In the genomic region with DNA sequence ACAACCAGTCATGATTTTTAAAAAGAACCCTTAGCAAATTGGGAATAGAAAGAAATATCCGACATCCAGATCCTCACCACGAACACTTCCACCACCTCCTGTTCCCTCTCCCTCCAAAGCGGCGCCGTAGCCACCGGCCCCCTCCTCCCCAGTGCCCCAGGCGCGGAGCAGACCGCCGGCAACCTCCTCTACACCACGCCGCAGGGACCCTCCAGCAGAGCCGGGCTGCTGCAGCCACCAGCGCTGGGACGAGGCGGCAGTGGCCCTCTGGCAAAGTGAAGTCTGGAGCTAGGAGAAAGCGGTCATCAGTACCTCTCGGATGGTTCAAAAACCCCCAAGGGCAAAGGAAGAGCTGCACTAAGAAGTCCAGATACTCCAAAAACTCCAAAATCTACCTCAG, we compare ENCODE assay signal across 20 cellular contexts. TPM values are rescaled to one million over a fixed set of nuclear protein-coding genes. Genes with fewer than 3 reads are reported as not detected.
"Had no signal": no experiment of that assay in that cellular context is flagged by ENCODE, and none has a peak within 500 bp of the region (broad histone marks: within the 10 kb centered on the region; RNA-seq: fewer than 3 reads in every experiment).

No MANE protein-coding gene starts in this region.

- DNase-seq: activated CD4-positive, alpha-beta T cell treated with anti-CD3 and anti-CD28 coated beads for 36 hours; activated CD8-positive, alpha-beta memory T cell treated with anti-CD3 and anti-CD28 coated beads, Interleukin-2, amount 50 U/mL, for 4 hours; activated CD8-positive, alpha-beta T cell treated with anti-CD3 and anti-CD28 coated beads for 36 hours; activated gamma-delta T cell treated with Interleukin-2 at 50 U/mL for 16 hours; activated T-cell treated with anti-CD3 and anti-CD28 coated beads, Interleukin-2, amount 50 U/mL, for 72 hours; aorta; dorsolateral prefrontal cortex; glutamatergic neuron; kidney; left ventricle myocardium inferior; midbrain; occipital lobe; spleen; stimulated activated CD4-positive, alpha-beta T cell treated with anti-CD3 and anti-CD28 coated beads, Interleukin-1b, Interleukin-23, amount 100 ng/mL, for 48 hours; stimulated activated naive CD4-positive, alpha-beta T cell; trophoblast cell had no signal

- H3K27me3 Mint-ChIP-seq: activated CD8-positive, alpha-beta T cell treated with anti-CD3 and anti-CD28 coated beads for 36 hours had no signal

- ATAC-seq: activated CD4-positive, alpha-beta T cell treated with anti-CD3 and anti-CD28 coated beads for 36 hours; activated CD8-positive, alpha-beta T cell treated with anti-CD3 and anti-CD28 coated beads for 36 hours; activated T-cell treated with anti-CD3 and anti-CD28 coated beads, Interleukin-2, amount 50 U/mL, for 72 hours; sciatic nerve had no signal

- H3K27ac ChIP-seq: dorsolateral prefrontal cortex, esophagus muscularis mucosa, left ventricle myocardium inferior, prostate gland, spleen had no signal

- H3K36me3 ChIP-seq: esophagus muscularis mucosa, left ventricle myocardium inferior, prostate gland had no signal

- H3K4me3 ChIP-seq: dorsolateral prefrontal cortex, esophagus muscularis mucosa, left ventricle myocardium inferior, prostate gland, spleen had no signal

- H3K4me3 Mint-ChIP-seq: activated CD4-positive, alpha-beta T cell treated with anti-CD3 and anti-CD28 coated beads for 36 hours; activated CD8-positive, alpha-beta T cell treated with anti-CD3 and anti-CD28 coated beads for 36 hours had no signal

- H3K27ac Mint-ChIP-seq: activated CD4-positive, alpha-beta T cell treated with anti-CD3 and anti-CD28 coated beads for 36 hours; activated CD8-positive, alpha-beta T cell treated with anti-CD3 and anti-CD28 coated beads for 36 hours; activated T-cell treated with anti-CD3 and anti-CD28 coated beads, Interleukin-2, amount 50 U/mL, for 72 hours had no signal

- H3K4me1 ChIP-seq: prostate gland had no signal

- H3K9me3 ChIP-seq: esophagus muscularis mucosa, left ventricle myocardium inferior, prostate gland, spleen had no signal

- H3K9me3 Mint-ChIP-seq: activated T-cell treated with anti-CD3 and anti-CD28 coated beads, Interleukin-2, amount 50 U/mL, for 72 hours had no signal

RNA-seq across cellular contexts. Expression of a gene that starts 47.5 kb away (rescaled TPM):
- total RNA-seq: fibroblast of villous mesenchyme, occipital lobe had no signal
